15 cellular contexts compared by ENCODE assay signal in genomic region chr6:151043944-151044343, GRCh38.
DNase-seq lines count a peak whose midpoint lies in the region; ATAC-seq and TF ChIP-seq lines count a peak whose summit lies in the region.
"Had no signal": no experiment of that assay in that cellular context is flagged by ENCODE, and none has a peak within 500 bp of the region (broad histone marks: within the 10 kb centered on the region; RNA-seq: fewer than 3 reads in every experiment).

No MANE protein-coding gene starts in this region.

- peaks cover 3% of the 10 kb centered on the region for H3F3A ChIP-seq in PC-3 (ENCODE audit: low read length, unreplicated experiment)

- no peak overlapping the region for H2AFZ ChIP-seq in PC-3 (ENCODE audit: low read length)
- H2AFZ ChIP-seq: GM23248 had no signal

- H3K4me1 ChIP-seq in PC-3 (ENCODE audit: insufficient read depth, low read length), result peaks cover 54% of the 10 kb centered on the region
- H3K4me1 ChIP-seq in mucosa of stomach (ENCODE audit: control insufficient read depth, insufficient read depth, low read length), result peaks cover 31% of the 10 kb centered on the region
- peaks cover 6 to 19% of the 10 kb centered on the region in 2 donors for H3K4me1 ChIP-seq in thyroid gland

- DNase-seq in PC-3, result no peak
- DNase-seq in brain microvascular endothelial cell, result no peak
- no peak for DNase-seq in thyroid gland
- DNase-seq in DMS114 treated with DMSO at 0.1 percent for 48 hours (lab: John Stamatoyannopoulos, UW; ENCODE audit: unreplicated experiment), result no peak
- DNase-seq in activated T-helper 2 cell treated with anti-CD3 and anti-CD28 coated beads, Interferon-gamma antibody, Interleukin-2, Interleukin-4, amounts not matched to agents 10 μg/mL and 5 μg/mL and 100 μg/mL, durations not matched to agents 14 hours and 24 hours and 36 hours (ENCODE audit: low spot score), result no peak
- DNase-seq: anterior cingulate cortex, GM23248, immature natural killer cell, KG1, NCI-H1694 had no signal

- H3K4me3 ChIP-seq in PC-3 (ENCODE audit: low read length) (no peak overlapping the region), brain microvascular endothelial cell (ENCODE audit: low read depth, low read length) (no peak overlapping the region), mucosa of stomach (ENCODE audit: low read length) (no peak overlapping the region), thyroid gland (replicated peaks in 1 of 3) (no peak overlapping the region)
- H3K4me3 ChIP-seq: GM23248, mucosa of descending colon had no signal

- WGBS in thyroid gland, 2 donors, result 87 to 94% methylated on average over 4 of the region's 4 CpGs

- intact Hi-C loops in PC-3 (cut with micrococcal nuclease) (loop anchor here (1.0 to 10.0 kb wide), 2 partner anchors 24 to 149 kb away; no protein-coding TSS in a partner anchor), thyroid gland (cut with DNase I) (no loop called here)
- intact Hi-C loops in activated T-helper 2 cell treated with anti-CD3 and anti-CD28 coated beads, Interferon-gamma antibody, Interleukin-2, Interleukin-4, amounts not matched to agents 10 μg/mL and 5 μg/mL and 100 μg/mL, durations not matched to agents 14 hours and 24 hours and 36 hours (cut with micrococcal nuclease), result no loop called here

- CTCF ChIA-PET in PC-3 (lab: Charles Lee), result no interaction called here

- H3K4me3 Mint-ChIP-seq in activated T-helper 2 cell treated with anti-CD3 and anti-CD28 coated beads, Interferon-gamma antibody, Interleukin-2, Interleukin-4, amounts not matched to agents 10 μg/mL and 5 μg/mL and 100 μg/mL, durations not matched to agents 14 hours and 24 hours and 36 hours (ENCODE audit: low read depth), result no peak overlapping the region
- H3K4me3 Mint-ChIP-seq: immature natural killer cell; stimulated activated memory B cell treated with anti-CD40 and anti-IgM and Interleukin-4, amounts not matched to agents 10 μg/mL and 1 μg/mL and 100 μg/mL, for 72 hours; T-helper 1 cell treated with Interleukin-12 subunit alpha and Interleukin-12 subunit beta and Interleukin-4 antibody, amounts not matched to agents 30 μg/mL and 1 μg/mL, for 36 hours had no signal

- H3K4me2 ChIP-seq in PC-3 (ENCODE audit: low read length), result no peak overlapping the region

- H3K27ac Mint-ChIP-seq in activated T-helper 2 cell treated with anti-CD3 and anti-CD28 coated beads, Interferon-gamma antibody, Interleukin-2, Interleukin-4, amounts not matched to agents 10 μg/mL and 5 μg/mL and 100 μg/mL, durations not matched to agents 14 hours and 24 hours and 36 hours, result no peak overlapping the region
- H3K27ac Mint-ChIP-seq: immature natural killer cell; stimulated activated memory B cell treated with anti-CD40 and anti-IgM and Interleukin-4, amounts not matched to agents 10 μg/mL and 1 μg/mL and 100 μg/mL, for 72 hours; T-helper 1 cell treated with Interleukin-12 subunit alpha and Interleukin-12 subunit beta and Interleukin-4 antibody, amounts not matched to agents 30 μg/mL and 1 μg/mL, for 36 hours had no signal

- TF ChIP-seq POLR2A in thyroid gland (IDR thresholded peaks at IDR 0.05), result no peak

- no peak for ATAC-seq in PC-3
- ATAC-seq in GM21526 (IDR thresholded peaks at IDR 0.05; ENCODE audit: low FRiP score, unreplicated experiment), result no peak
- ATAC-seq: stimulated activated memory B cell treated with anti-CD40 and anti-IgM and Interleukin-4, amounts not matched to agents 10 μg/mL and 1 μg/mL and 100 μg/mL, for 72 hours had no signal

- H3K27ac ChIP-seq in PC-3 (ENCODE audit: low read length) (peak overlapping the region; percentile 100), brain microvascular endothelial cell (peak overlapping the region; percentile 100), thyroid gland (peak overlapping the region; percentile 69 to 88 (median 72))

- peaks cover 22% of the 10 kb centered on the region for H3K9me3 Mint-ChIP-seq in activated T-helper 2 cell treated with anti-CD3 and anti-CD28 coated beads, Interferon-gamma antibody, Interleukin-2, Interleukin-4, amounts not matched to agents 10 μg/mL and 5 μg/mL and 100 μg/mL, durations not matched to agents 14 hours and 24 hours and 36 hours
- H3K9me3 Mint-ChIP-seq: immature natural killer cell had no signal

- TF ChIP-seq CTCF in PC-3 (conservative IDR thresholded peaks at IDR 0.05; ENCODE audit: low read depth, low read length) (no peak), brain microvascular endothelial cell (IDR thresholded peaks at IDR 0.05; ENCODE audit: low read depth, low read length, missing control alignments) (no peak), thyroid gland (IDR thresholded peaks at IDR 0.05) (no peak)

- H3K79me2 ChIP-seq in PC-3 (ENCODE audit: low read length), result peaks cover 11% of the 10 kb centered on the region

- no peaks in the 10 kb centered on the region for H3K9me3 ChIP-seq in PC-3 (ENCODE audit: low read length)
- H3K9me3 ChIP-seq in mucosa of stomach (ENCODE audit: control insufficient read depth, low read length), result no peaks in the 10 kb centered on the region
- no peaks in the 10 kb centered on the region for H3K9me3 ChIP-seq in thyroid gland
- H3K9me3 ChIP-seq: mucosa of descending colon had no signal

- H3K36me3 ChIP-seq in PC-3 (ENCODE audit: low read depth, low read length), result no peaks in the 10 kb centered on the region
- H3K36me3 ChIP-seq in brain microvascular endothelial cell (replicated peaks), result peaks cover 5% of the 10 kb centered on the region
- no peaks in the 10 kb centered on the region for H3K36me3 ChIP-seq in mucosa of stomach (ENCODE audit: control insufficient read depth, insufficient read depth, low read length)
- no peaks in the 10 kb centered on the region for H3K36me3 ChIP-seq in thyroid gland

- no peaks in the 10 kb centered on the region for H3K4me1 Mint-ChIP-seq in activated T-helper 2 cell treated with anti-CD3 and anti-CD28 coated beads, Interferon-gamma antibody, Interleukin-2, Interleukin-4, amounts not matched to agents 10 μg/mL and 5 μg/mL and 100 μg/mL, durations not matched to agents 14 hours and 24 hours and 36 hours (ENCODE audit: low read depth)
- H3K4me1 Mint-ChIP-seq: immature natural killer cell; stimulated activated memory B cell treated with anti-CD40 and anti-IgM and Interleukin-4, amounts not matched to agents 10 μg/mL and 1 μg/mL and 100 μg/mL, for 72 hours had no signal

- BruUV-seq in PC-3 (replicated peaks; lab: Mats Ljungman, UMichigan), result TSS peak; percentile 4

- no peaks in the 10 kb centered on the region for H4K20me1 ChIP-seq in PC-3 (ENCODE audit: low read length)

- no peaks in the 10 kb centered on the region for H3K27me3 ChIP-seq in PC-3 (ENCODE audit: low read length)
- no peaks in the 10 kb centered on the region for H3K27me3 ChIP-seq in brain microvascular endothelial cell (replicated peaks)
- H3K27me3 ChIP-seq in mucosa of stomach (ENCODE audit: control insufficient read depth, insufficient read depth, low read length), result no peaks in the 10 kb centered on the region
- H3K27me3 ChIP-seq in thyroid gland, result no peaks in the 10 kb centered on the region

- in situ Hi-C loops in brain microvascular endothelial cell (cut with HindIII; ENCODE audit: low pct_ligation_motif_present, low sequenced_read_pairs), result no loop called here

- H3K9me2 ChIP-seq in PC-3 (replicated peaks; ENCODE audit: low read length), result no peaks in the 10 kb centered on the region

- H3K27me3 Mint-ChIP-seq in activated T-helper 2 cell treated with anti-CD3 and anti-CD28 coated beads, Interferon-gamma antibody, Interleukin-2, Interleukin-4, amounts not matched to agents 10 μg/mL and 5 μg/mL and 100 μg/mL, durations not matched to agents 14 hours and 24 hours and 36 hours (ENCODE audit: low read depth), result no peaks in the 10 kb centered on the region
- H3K27me3 Mint-ChIP-seq: stimulated activated memory B cell treated with anti-CD40 and anti-IgM and Interleukin-4, amounts not matched to agents 10 μg/mL and 1 μg/mL and 100 μg/mL, for 72 hours had no signal

- POLR2A ChIA-PET in PC-3 (lab: Charles Lee; ENCODE audit: unreplicated experiment), result no interaction called here

- H3K9ac ChIP-seq in PC-3 (ENCODE audit: low read length) (peak overlapping the region; percentile 87), mucosa of stomach (ENCODE audit: low read length) (peak overlapping the region; percentile 59)
- H3K9ac ChIP-seq: GM23248 had no signal

- H3K36me3 Mint-ChIP-seq in activated T-helper 2 cell treated with anti-CD3 and anti-CD28 coated beads, Interferon-gamma antibody, Interleukin-2, Interleukin-4, amounts not matched to agents 10 μg/mL and 5 μg/mL and 100 μg/mL, durations not matched to agents 14 hours and 24 hours and 36 hours (ENCODE audit: low read depth), result peaks cover 58% of the 10 kb centered on the region
